ENCODE assay signal across 19 cellular contexts in the genomic region with DNA sequence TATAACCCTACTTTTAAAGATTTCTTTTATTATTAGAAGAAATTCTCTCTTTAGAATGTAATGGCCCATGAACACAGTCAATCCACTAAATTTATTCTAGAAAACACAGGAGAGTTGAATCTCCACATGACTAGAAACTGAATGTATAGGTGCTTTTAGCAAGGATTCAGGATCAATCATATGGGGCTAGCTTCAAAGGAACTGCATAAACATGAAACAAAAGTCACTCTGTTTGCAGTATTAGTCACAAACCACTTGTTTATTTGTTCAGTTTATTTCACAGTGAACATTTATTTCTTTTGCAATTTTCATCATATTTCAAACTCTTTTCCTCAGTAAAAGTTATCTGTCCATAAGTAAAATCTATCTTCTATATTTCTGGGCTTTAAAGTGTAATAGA.
DNase-seq lines count a peak whose midpoint lies in the region; TF ChIP-seq lines count a peak whose summit lies in the region.
"Had no signal": no experiment of that assay in that cellular context is flagged by ENCODE, and none has a peak within 500 bp of the region (broad histone marks: within the 10 kb centered on the region; RNA-seq: fewer than 3 reads in every experiment).

No MANE protein-coding gene starts in this region.

- H3K9ac ChIP-seq in adipocyte (ENCODE audit: low read length) (no peak overlapping the region), fibroblast of lung (ENCODE audit: insufficient read depth, low read length) (no peak overlapping the region)

- no peak overlapping the region for H3K4me3 ChIP-seq in adipocyte (ENCODE audit: low read length)
- no peak overlapping the region for H3K4me3 ChIP-seq in fibroblast of lung (replicated peaks in 1 of 4; ENCODE audit: control extremely low read depth in 1 of 4, insufficient read depth in 1 of 4, low read depth in 3 of 4, low read length in 4 of 4)
- H3K4me3 ChIP-seq: SJSA1 had no signal

- H2AFZ ChIP-seq in fibroblast of lung (ENCODE audit: low read length), result no peak overlapping the region

- no peak for TF ChIP-seq CTCF in fibroblast of lung (conservative IDR thresholded peaks at IDR 0.05 in 1 of 2, IDR thresholded peaks at IDR 0.05 in 1 of 2; ENCODE audit: low read depth in 1 of 2, low read length in 2 of 2)

- no peaks in the 10 kb centered on the region for H3K27me3 ChIP-seq in adipocyte (replicated peaks; ENCODE audit: control insufficient read depth, insufficient read depth, low read length)
- H3K27me3 ChIP-seq in fibroblast of lung (ENCODE audit: control insufficient read depth, insufficient read depth, low read length), result no peaks in the 10 kb centered on the region
- H3K27me3 ChIP-seq: BE2C, SJSA1 had no signal

- H3K9me3 ChIP-seq in adipocyte (ENCODE audit: control insufficient read depth, low read length) (peaks cover 3% of the 10 kb centered on the region), fibroblast of lung (ENCODE audit: control insufficient read depth, insufficient read depth, low read depth, low read length) (no peaks in the 10 kb centered on the region)
- H3K9me3 ChIP-seq: BE2C, SJSA1 had no signal

- H3K27ac ChIP-seq in fibroblast of lung (ENCODE audit: insufficient read depth, low read length), result no peak overlapping the region
- H3K27ac ChIP-seq: SJSA1 had no signal

- no peak overlapping the region for H3K4me2 ChIP-seq in fibroblast of lung (ENCODE audit: extremely low read depth, insufficient read depth, low read length)

- no peaks in the 10 kb centered on the region for H4K20me1 ChIP-seq in fibroblast of lung (ENCODE audit: control insufficient read depth, extremely low read depth, insufficient read depth, low read length)

- H3K4me1 ChIP-seq in adipocyte (ENCODE audit: control insufficient read depth, insufficient read depth, low read length) (no peaks in the 10 kb centered on the region), fibroblast of lung (ENCODE audit: control insufficient read depth, extremely low read depth, insufficient read depth, low read length) (no peaks in the 10 kb centered on the region)
- H3K4me1 ChIP-seq: BE2C, SJSA1 had no signal

- H3K36me3 ChIP-seq in adipocyte (ENCODE audit: control insufficient read depth, insufficient read depth, low read length, severe bottlenecking), result no peaks in the 10 kb centered on the region
- H3K36me3 ChIP-seq in fibroblast of lung (ENCODE audit: control insufficient read depth, insufficient read depth, low read length), result no peaks in the 10 kb centered on the region
- H3K36me3 ChIP-seq: BE2C, SJSA1 had no signal

- no peaks in the 10 kb centered on the region for H3K79me2 ChIP-seq in fibroblast of lung (ENCODE audit: control insufficient read depth, insufficient read depth, low read length)

- DNase-seq in DMS53 (lab: John Stamatoyannopoulos, UW), result peak; percentile 76
- peak; percentile 17 for DNase-seq in LHCN-M2 (ENCODE audit: low read depth)
- peak; percentile 40 for DNase-seq in adipocyte (ENCODE audit: low read depth)
- DNase-seq in fibroblast of lung (ENCODE audit: low read depth in 2 of 2), result peak; percentile 1 to 58
- DNase-seq in SW480 (ENCODE audit: low spot score), result no peak
- no peak for DNase-seq in GOT3 (lab: John Stamatoyannopoulos, UW)
- no peak for DNase-seq in NCI-H1436 treated with DMSO at 0.1 percent for 48 hours (lab: John Stamatoyannopoulos, UW)
- no peak for DNase-seq in COLO668 (lab: John Stamatoyannopoulos, UW; ENCODE audit: unreplicated experiment)
- DNase-seq: BE2C, COR-L47, DND-41, KBM-7, NCI-H1105, NCI-H2029 treated with DMSO at 0.1 percent for 48 hours, NCI-H2171, NCI-H345, NCI-H526, OCI-M1 had no signal

Comparison
In these comparisons a context has a peak if more than half of its experiments do, and no peak if none do; other contexts are left out.
1. DNase-seq: peak in DMS53 (single experiment), LHCN-M2 (single experiment), adipocyte (single experiment) and fibroblast of lung (2 of 2); none in SW480 (single experiment), GOT3 (single experiment), NCI-H1436 treated with DMSO at 0.1 percent for 48 hours (single experiment) and COLO668 (single experiment).